Comparison of ENCODE assay signal across 11 cellular contexts in the genomic region with DNA sequence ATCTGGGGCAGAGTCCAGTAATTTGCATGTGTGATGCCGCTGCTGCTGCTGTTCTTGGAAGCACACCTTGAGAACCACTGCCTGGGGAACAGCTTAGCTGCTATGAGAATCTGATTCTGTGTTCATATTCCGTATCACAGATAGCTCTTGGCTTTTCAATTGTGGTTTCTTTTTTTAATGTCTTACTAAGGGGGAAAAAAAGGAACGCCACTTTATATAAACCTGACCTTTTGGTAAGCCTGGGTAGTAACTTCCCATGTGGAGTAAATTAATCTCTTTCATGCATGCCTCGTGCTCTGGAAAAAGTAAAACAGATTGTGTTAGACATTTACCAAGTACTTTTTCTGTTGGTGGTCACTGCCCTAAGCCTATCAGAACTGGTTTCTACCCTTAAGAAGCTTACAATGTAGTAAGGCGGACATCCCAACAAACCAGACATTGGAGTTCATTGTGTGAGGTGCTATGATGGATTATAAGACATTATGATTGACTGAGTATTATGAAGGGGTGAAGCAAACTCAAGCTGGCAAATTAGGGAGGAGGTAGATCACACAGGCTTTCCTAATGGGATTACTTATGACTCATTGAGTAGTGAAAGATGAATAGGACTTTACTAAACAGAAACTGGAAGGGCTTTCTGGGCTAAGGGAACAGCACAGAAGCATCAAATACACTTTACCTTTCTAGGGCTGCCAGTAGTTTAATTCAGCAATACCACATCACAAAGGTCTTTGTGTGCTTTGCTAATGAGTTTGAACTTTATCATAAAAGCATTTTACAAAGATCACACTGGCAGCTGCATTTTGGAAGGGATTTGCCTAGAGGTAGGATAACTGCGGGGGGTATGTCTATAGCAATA.
DNase-seq lines count a peak whose midpoint lies in the region; ATAC-seq and TF ChIP-seq lines count a peak whose summit lies in the region.
"Had no signal": no experiment of that assay in that cellular context is flagged by ENCODE, and none has a peak within 500 bp of the region (broad histone marks: within the 10 kb centered on the region; RNA-seq: fewer than 3 reads in every experiment).

No MANE protein-coding gene starts in this region.

- H3K36me3 Mint-ChIP-seq in activated naive CD4-positive, alpha-beta T cell treated with anti-CD3 and anti-CD28 coated beads, Interleukin-2, amount 50 U/mL, for 24 hours, result peaks cover 20% of the 10 kb centered on the region

- peaks cover 81% of the 10 kb centered on the region for H3K4me1 Mint-ChIP-seq in activated naive CD4-positive, alpha-beta T cell treated with anti-CD3 and anti-CD28 coated beads, Interleukin-2, amount 50 U/mL, for 24 hours

- no peaks in the 10 kb centered on the region for H4K20me1 ChIP-seq in hepatocyte (ENCODE audit: insufficient read depth, poor library complexity, severe bottlenecking)
- H4K20me1 ChIP-seq: BLaER1 had no signal

- H3K27ac ChIP-seq in WERI-Rb-1 (peak overlapping the region; percentile 46), hepatocyte (peak overlapping the region; percentile 75), vagina (peak overlapping the region; percentile 40)
- H3K27ac ChIP-seq: BLaER1, psoas muscle had no signal

- H3K9me3 Mint-ChIP-seq in activated naive CD4-positive, alpha-beta T cell treated with anti-CD3 and anti-CD28 coated beads, Interleukin-2, amount 50 U/mL, for 24 hours, result no peaks in the 10 kb centered on the region

- ATAC-seq in HG03159 (IDR thresholded peaks at IDR 0.05; ENCODE audit: unreplicated experiment), result no peak
- no peak for ATAC-seq in GM21360 (IDR thresholded peaks at IDR 0.05; ENCODE audit: unreplicated experiment)
- ATAC-seq: psoas muscle had no signal

- H3K79me2 ChIP-seq in hepatocyte, result peaks cover 58% of the 10 kb centered on the region

- no peaks in the 10 kb centered on the region for H3K27me3 Mint-ChIP-seq in activated naive CD4-positive, alpha-beta T cell treated with anti-CD3 and anti-CD28 coated beads, Interleukin-2, amount 50 U/mL, for 24 hours

- TF ChIP-seq CTCF in WERI-Rb-1 (IDR thresholded peaks at IDR 0.05; ENCODE audit: low read depth, low read length) (no peak), hepatocyte (IDR thresholded peaks at IDR 0.05; ENCODE audit: poor library complexity) (no peak), vagina (IDR thresholded peaks at IDR 0.05) (no peak)

- intact Hi-C loops in vagina (cut with DNase I), result no loop called here

- H3K4me1 ChIP-seq in hepatocyte (ENCODE audit: insufficient read depth), result peaks cover 43% of the 10 kb centered on the region
- H3K4me1 ChIP-seq in vagina, result peaks cover 47% of the 10 kb centered on the region
- H3K4me1 ChIP-seq: BLaER1, psoas muscle had no signal

- no peaks in the 10 kb centered on the region for H3K9me2 ChIP-seq in hepatocyte (replicated peaks; ENCODE audit: insufficient read depth)

- H3K4me3 Mint-ChIP-seq in activated naive CD4-positive, alpha-beta T cell treated with anti-CD3 and anti-CD28 coated beads, Interleukin-2, amount 50 U/mL, for 24 hours, result peak overlapping the region; percentile 57

- H3K9me3 ChIP-seq in WERI-Rb-1 (ENCODE audit: severe bottlenecking), result no peaks in the 10 kb centered on the region
- no peaks in the 10 kb centered on the region for H3K9me3 ChIP-seq in hepatocyte (ENCODE audit: low read depth)
- no peaks in the 10 kb centered on the region for H3K9me3 ChIP-seq in vagina
- H3K9me3 ChIP-seq: BLaER1, psoas muscle had no signal

- H3K4me3 ChIP-seq in WERI-Rb-1 (ENCODE audit: low read depth, low read length) (no peak overlapping the region), hepatocyte (no peak overlapping the region), vagina (no peak overlapping the region)
- H3K4me3 ChIP-seq: BLaER1, psoas muscle had no signal

- 62% methylated on average over 6 of the region's 6 CpGs for WGBS in hepatocyte (ENCODE audit: low lambda C conversion rate, missing lambda C conversion rate)

- no peak for DNase-seq in activated naive CD4-positive, alpha-beta T cell treated with anti-CD3 and anti-CD28 coated beads, Interleukin-2, amount 50 U/mL, for 16 hours
- peak; percentile 38 for DNase-seq in WERI-Rb-1
- peak; percentile 51 for DNase-seq in hepatocyte (ENCODE audit: low spot score)
- DNase-seq in vagina (ENCODE audit: extremely low spot score in 2 of 2), result no peak
- DNase-seq in mesenteric fat pad (ENCODE audit: low spot score), result no peak
- DNase-seq: Kasumi-1, psoas muscle had no signal

- H2AFZ ChIP-seq in hepatocyte, result no peak overlapping the region

- no peak for TF ChIP-seq POLR2A in vagina (IDR thresholded peaks at IDR 0.05)

- H3K36me3 ChIP-seq in WERI-Rb-1, result peaks cover 4% of the 10 kb centered on the region; the same call in 1 of the 2 replicates
- H3K36me3 ChIP-seq in hepatocyte (replicated peaks; ENCODE audit: insufficient read depth, low read depth), result no peaks in the 10 kb centered on the region
- no peaks in the 10 kb centered on the region for H3K36me3 ChIP-seq in vagina
- H3K36me3 ChIP-seq: BLaER1 had no signal

- H3K27me3 ChIP-seq in WERI-Rb-1 (ENCODE audit: insufficient read depth, low read depth, severe bottlenecking), result no peaks in the 10 kb centered on the region
- H3K27me3 ChIP-seq in hepatocyte, result no peaks in the 10 kb centered on the region
- H3K27me3 ChIP-seq in vagina, result no peaks in the 10 kb centered on the region
- H3K27me3 ChIP-seq: BLaER1 had no signal

- peak overlapping the region; percentile 42 for H3K4me2 ChIP-seq in hepatocyte
- H3K4me2 ChIP-seq: BLaER1 had no signal

- peak overlapping the region; percentile 88 for H3K27ac Mint-ChIP-seq in activated naive CD4-positive, alpha-beta T cell treated with anti-CD3 and anti-CD28 coated beads, Interleukin-2, amount 50 U/mL, for 24 hours

Comparison
In these comparisons a context has a peak if more than half of its experiments do, and no peak if none do; other contexts are left out.
1. DNase-seq: peak in WERI-Rb-1 (single experiment) and hepatocyte (single experiment); none in activated naive CD4-positive, alpha-beta T cell treated with anti-CD3 and anti-CD28 coated beads, Interleukin-2, amount 50 U/mL, for 16 hours (single experiment), vagina (0 of 2) and mesenteric fat pad (single experiment).
2. Peak in every context shown above with its lines, with median percentiles within 50 percentile points of each other: H3K27ac ChIP-seq.